Comparison of ENCODE assay signal across 1 cellular context in the genomic region with DNA sequence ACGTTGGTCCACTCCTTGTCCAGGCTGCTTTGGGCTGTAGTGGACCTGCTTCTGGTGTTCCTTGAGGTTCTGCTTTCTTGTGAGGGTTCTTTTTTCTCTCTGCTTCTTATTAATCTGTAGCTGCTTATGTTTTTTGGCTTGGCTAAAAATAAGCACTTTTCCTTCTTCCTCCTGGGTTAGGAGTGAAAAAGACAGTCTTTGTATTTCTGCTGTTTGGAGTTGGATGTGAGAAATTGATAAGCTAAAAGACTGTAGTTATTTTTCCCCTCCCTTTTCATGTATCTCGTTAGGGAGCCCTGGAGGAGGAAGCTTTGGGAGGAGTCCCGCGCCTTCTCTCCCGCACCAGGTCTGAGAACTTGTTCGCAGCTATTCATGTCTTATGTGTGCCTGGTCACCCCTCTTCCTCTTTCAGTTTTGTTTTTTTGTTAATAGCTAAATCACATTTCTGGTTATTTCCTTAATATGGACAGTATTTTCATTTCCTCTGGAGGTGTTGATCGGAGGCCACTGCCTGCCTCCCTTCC.
A peak's percentile ranks its signal among the peaks of the same experiment; 100 is the strongest.
TF ChIP-seq lines count a peak whose summit lies in the region.

No MANE protein-coding gene starts in this region.

TF ChIP-seq in GM12878, 131 proteins besides CTCF, POLR2A, EP300 and RAD21 (continued from another document):
- TF ChIP-seq MEF2B (IDR thresholded peaks at IDR 0.05; ENCODE audit: partially characterized antibody, poor library complexity, severe bottlenecking) (no peak), EGR1 (IDR thresholded peaks at IDR 0.05; ENCODE audit: borderline replicate concordance in 1 of 2, low read depth in 2 of 2, low read length in 2 of 2) (no peak), MXI1 (IDR thresholded peaks at IDR 0.05; ENCODE audit: low read depth, low read length) (no peak), KAT2A (conservative IDR thresholded peaks at IDR 0.05; ENCODE audit: control insufficient read depth, low read depth, low read length) (no peak), IRF4 (IDR thresholded peaks at IDR 0.05; ENCODE audit: low read depth, low read length) (no peak), HDAC2 (IDR thresholded peaks at IDR 0.05) (no peak), CHD2 (IDR thresholded peaks at IDR 0.05; ENCODE audit: borderline replicate concordance, low read depth, low read length) (no peak), RFX5 (IDR thresholded peaks at IDR 0.05; ENCODE audit: low read depth, low read length) (no peak), SUZ12 (IDR thresholded peaks at IDR 0.05; ENCODE audit: unreplicated experiment) (no peak), RAD51 (IDR thresholded peaks at IDR 0.05) (peak; percentile 11; the same call in 1 of the 2 replicates), YY1 (IDR thresholded peaks at IDR 0.05; ENCODE audit: low read depth, low read length) (no peak), SIX5 (IDR thresholded peaks at IDR 0.05; ENCODE audit: low read depth, low read length, severe bottlenecking) (no peak), HDAC6 (IDR thresholded peaks at IDR 0.05; ENCODE audit: unreplicated experiment) (no peak), POLR2AphosphoS2 (IDR thresholded peaks at IDR 0.05; ENCODE audit: low read depth, low read length) (no peak), SRF (IDR thresholded peaks at IDR 0.05; ENCODE audit: low read depth in 2 of 2, low read length in 2 of 2) (peak in 1 of 2 experiments; percentile 63; a peak in 1 of 4 replicates), NFXL1 (IDR thresholded peaks at IDR 0.05; ENCODE audit: borderline replicate concordance) (no peak), CREB1 (IDR thresholded peaks at IDR 0.05; ENCODE audit: low read depth) (no peak), BMI1 (IDR thresholded peaks at IDR 0.05; ENCODE audit: borderline replicate concordance) (no peak), SREBF1 (IDR thresholded peaks at IDR 0.05; ENCODE audit: low read length) (no peak), NBN (IDR thresholded peaks at IDR 0.05) (peak; percentile 50; the same call in 1 of the 2 replicates), MYC (IDR thresholded peaks at IDR 0.05; ENCODE audit: insufficient read depth, insufficient read length, insufficient replicate concordance, low read length, severe bottlenecking) (no peak), CHD1 (IDR thresholded peaks at IDR 0.05; ENCODE audit: low read depth, low read length) (no peak), RELA (IDR thresholded peaks at IDR 0.05; ENCODE audit: borderline replicate concordance, partially characterized antibody) (no peak), FOXM1 (IDR thresholded peaks at IDR 0.05; ENCODE audit: low read depth, low read length) (no peak), ZZZ3 (IDR thresholded peaks at IDR 0.05; ENCODE audit: control insufficient read depth, insufficient read length, low read depth) (no peak), ASH2L (IDR thresholded peaks at IDR 0.05; ENCODE audit: borderline replicate concordance, low read depth) (no peak), STAT1 (conservative IDR thresholded peaks at IDR 0.05) (no peak), RUNX3 (IDR thresholded peaks at IDR 0.05; ENCODE audit: low read length) (peak; percentile 28; the same call in 1 of the 2 replicates)
- TF ChIP-seq, protein P1, sequence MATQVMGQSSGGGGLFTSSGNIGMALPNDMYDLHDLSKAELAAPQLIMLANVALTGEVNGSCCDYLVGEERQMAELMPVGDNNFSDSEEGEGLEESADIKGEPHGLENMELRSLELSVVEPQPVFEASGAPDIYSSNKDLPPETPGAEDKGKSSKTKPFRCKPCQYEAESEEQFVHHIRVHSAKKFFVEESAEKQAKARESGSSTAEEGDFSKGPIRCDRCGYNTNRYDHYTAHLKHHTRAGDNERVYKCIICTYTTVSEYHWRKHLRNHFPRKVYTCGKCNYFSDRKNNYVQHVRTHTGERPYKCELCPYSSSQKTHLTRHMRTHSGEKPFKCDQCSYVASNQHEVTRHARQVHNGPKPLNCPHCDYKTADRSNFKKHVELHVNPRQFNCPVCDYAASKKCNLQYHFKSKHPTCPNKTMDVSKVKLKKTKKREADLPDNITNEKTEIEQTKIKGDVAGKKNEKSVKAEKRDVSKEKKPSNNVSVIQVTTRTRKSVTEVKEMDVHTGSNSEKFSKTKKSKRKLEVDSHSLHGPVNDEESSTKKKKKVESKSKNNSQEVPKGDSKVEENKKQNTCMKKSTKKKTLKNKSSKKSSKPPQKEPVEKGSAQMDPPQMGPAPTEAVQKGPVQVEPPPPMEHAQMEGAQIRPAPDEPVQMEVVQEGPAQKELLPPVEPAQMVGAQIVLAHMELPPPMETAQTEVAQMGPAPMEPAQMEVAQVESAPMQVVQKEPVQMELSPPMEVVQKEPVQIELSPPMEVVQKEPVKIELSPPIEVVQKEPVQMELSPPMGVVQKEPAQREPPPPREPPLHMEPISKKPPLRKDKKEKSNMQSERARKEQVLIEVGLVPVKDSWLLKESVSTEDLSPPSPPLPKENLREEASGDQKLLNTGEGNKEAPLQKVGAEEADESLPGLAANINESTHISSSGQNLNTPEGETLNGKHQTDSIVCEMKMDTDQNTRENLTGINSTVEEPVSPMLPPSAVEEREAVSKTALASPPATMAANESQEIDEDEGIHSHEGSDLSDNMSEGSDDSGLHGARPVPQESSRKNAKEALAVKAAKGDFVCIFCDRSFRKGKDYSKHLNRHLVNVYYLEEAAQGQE (IDR thresholded peaks at IDR 0.05; ENCODE audit: low read depth, low read length) = no peak
- TF ChIP-seq, protein P2, sequence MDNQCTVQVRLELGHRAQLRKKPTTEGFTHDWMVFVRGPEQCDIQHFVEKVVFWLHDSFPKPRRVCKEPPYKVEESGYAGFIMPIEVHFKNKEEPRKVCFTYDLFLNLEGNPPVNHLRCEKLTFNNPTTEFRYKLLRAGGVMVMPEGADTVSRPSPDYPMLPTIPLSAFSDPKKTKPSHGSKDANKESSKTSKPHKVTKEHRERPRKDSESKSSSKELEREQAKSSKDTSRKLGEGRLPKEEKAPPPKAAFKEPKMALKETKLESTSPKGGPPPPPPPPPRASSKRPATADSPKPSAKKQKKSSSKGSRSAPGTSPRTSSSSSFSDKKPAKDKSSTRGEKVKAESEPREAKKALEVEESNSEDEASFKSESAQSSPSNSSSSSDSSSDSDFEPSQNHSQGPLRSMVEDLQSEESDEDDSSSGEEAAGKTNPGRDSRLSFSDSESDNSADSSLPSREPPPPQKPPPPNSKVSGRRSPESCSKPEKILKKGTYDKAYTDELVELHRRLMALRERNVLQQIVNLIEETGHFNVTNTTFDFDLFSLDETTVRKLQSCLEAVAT (IDR thresholded peaks at IDR 0.05) = peak; percentile 99
- TF ChIP-seq, protein P3, sequence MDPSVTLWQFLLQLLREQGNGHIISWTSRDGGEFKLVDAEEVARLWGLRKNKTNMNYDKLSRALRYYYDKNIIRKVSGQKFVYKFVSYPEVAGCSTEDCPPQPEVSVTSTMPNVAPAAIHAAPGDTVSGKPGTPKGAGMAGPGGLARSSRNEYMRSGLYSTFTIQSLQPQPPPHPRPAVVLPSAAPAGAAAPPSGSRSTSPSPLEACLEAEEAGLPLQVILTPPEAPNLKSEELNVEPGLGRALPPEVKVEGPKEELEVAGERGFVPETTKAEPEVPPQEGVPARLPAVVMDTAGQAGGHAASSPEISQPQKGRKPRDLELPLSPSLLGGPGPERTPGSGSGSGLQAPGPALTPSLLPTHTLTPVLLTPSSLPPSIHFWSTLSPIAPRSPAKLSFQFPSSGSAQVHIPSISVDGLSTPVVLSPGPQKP (IDR thresholded peaks at IDR 0.05; ENCODE audit: low read depth, low read length) = no peak
- TF ChIP-seq, protein P4, sequence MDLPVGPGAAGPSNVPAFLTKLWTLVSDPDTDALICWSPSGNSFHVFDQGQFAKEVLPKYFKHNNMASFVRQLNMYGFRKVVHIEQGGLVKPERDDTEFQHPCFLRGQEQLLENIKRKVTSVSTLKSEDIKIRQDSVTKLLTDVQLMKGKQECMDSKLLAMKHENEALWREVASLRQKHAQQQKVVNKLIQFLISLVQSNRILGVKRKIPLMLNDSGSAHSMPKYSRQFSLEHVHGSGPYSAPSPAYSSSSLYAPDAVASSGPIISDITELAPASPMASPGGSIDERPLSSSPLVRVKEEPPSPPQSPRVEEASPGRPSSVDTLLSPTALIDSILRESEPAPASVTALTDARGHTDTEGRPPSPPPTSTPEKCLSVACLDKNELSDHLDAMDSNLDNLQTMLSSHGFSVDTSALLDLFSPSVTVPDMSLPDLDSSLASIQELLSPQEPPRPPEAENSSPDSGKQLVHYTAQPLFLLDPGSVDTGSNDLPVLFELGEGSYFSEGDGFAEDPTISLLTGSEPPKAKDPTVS (IDR thresholded peaks at IDR 0.05; ENCODE audit: low read depth, low read length) = no peak
- TF ChIP-seq, protein P5, sequence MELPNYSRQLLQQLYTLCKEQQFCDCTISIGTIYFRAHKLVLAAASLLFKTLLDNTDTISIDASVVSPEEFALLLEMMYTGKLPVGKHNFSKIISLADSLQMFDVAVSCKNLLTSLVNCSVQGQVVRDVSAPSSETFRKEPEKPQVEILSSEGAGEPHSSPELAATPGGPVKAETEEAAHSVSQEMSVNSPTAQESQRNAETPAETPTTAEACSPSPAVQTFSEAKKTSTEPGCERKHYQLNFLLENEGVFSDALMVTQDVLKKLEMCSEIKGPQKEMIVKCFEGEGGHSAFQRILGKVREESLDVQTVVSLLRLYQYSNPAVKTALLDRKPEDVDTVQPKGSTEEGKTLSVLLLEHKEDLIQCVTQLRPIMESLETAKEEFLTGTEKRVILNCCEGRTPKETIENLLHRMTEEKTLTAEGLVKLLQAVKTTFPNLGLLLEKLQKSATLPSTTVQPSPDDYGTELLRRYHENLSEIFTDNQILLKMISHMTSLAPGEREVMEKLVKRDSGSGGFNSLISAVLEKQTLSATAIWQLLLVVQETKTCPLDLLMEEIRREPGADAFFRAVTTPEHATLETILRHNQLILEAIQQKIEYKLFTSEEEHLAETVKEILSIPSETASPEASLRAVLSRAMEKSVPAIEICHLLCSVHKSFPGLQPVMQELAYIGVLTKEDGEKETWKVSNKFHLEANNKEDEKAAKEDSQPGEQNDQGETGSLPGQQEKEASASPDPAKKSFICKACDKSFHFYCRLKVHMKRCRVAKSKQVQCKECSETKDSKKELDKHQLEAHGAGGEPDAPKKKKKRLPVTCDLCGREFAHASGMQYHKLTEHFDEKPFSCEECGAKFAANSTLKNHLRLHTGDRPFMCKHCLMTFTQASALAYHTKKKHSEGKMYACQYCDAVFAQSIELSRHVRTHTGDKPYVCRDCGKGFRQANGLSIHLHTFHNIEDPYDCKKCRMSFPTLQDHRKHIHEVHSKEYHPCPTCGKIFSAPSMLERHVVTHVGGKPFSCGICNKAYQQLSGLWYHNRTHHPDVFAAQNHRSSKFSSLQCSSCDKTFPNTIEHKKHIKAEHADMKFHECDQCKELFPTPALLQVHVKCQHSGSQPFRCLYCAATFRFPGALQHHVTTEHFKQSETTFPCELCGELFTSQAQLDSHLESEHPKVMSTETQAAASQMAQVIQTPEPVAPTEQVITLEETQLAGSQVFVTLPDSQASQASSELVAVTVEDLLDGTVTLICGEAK (IDR thresholded peaks at IDR 0.05; ENCODE audit: borderline replicate concordance) = no peak
- TF ChIP-seq, protein P6, sequence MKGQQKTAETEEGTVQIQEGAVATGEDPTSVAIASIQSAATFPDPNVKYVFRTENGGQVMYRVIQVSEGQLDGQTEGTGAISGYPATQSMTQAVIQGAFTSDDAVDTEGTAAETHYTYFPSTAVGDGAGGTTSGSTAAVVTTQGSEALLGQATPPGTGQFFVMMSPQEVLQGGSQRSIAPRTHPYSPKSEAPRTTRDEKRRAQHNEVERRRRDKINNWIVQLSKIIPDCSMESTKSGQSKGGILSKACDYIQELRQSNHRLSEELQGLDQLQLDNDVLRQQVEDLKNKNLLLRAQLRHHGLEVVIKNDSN (IDR thresholded peaks at IDR 0.05; ENCODE audit: borderline replicate concordance, extremely low read length, insufficient read depth, low read depth, low read length) = no peak
- TF ChIP-seq, protein P7, sequence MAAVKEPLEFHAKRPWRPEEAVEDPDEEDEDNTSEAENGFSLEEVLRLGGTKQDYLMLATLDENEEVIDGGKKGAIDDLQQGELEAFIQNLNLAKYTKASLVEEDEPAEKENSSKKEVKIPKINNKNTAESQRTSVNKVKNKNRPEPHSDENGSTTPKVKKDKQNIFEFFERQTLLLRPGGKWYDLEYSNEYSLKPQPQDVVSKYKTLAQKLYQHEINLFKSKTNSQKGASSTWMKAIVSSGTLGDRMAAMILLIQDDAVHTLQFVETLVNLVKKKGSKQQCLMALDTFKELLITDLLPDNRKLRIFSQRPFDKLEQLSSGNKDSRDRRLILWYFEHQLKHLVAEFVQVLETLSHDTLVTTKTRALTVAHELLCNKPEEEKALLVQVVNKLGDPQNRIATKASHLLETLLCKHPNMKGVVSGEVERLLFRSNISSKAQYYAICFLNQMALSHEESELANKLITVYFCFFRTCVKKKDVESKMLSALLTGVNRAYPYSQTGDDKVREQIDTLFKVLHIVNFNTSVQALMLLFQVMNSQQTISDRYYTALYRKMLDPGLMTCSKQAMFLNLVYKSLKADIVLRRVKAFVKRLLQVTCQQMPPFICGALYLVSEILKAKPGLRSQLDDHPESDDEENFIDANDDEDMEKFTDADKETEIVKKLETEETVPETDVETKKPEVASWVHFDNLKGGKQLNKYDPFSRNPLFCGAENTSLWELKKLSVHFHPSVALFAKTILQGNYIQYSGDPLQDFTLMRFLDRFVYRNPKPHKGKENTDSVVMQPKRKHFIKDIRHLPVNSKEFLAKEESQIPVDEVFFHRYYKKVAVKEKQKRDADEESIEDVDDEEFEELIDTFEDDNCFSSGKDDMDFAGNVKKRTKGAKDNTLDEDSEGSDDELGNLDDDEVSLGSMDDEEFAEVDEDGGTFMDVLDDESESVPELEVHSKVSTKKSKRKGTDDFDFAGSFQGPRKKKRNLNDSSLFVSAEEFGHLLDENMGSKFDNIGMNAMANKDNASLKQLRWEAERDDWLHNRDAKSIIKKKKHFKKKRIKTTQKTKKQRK (IDR thresholded peaks at IDR 0.05; ENCODE audit: low read depth, low read length) = no peak
